ENCODE assay signal across 8 cellular contexts in the genomic region with DNA sequence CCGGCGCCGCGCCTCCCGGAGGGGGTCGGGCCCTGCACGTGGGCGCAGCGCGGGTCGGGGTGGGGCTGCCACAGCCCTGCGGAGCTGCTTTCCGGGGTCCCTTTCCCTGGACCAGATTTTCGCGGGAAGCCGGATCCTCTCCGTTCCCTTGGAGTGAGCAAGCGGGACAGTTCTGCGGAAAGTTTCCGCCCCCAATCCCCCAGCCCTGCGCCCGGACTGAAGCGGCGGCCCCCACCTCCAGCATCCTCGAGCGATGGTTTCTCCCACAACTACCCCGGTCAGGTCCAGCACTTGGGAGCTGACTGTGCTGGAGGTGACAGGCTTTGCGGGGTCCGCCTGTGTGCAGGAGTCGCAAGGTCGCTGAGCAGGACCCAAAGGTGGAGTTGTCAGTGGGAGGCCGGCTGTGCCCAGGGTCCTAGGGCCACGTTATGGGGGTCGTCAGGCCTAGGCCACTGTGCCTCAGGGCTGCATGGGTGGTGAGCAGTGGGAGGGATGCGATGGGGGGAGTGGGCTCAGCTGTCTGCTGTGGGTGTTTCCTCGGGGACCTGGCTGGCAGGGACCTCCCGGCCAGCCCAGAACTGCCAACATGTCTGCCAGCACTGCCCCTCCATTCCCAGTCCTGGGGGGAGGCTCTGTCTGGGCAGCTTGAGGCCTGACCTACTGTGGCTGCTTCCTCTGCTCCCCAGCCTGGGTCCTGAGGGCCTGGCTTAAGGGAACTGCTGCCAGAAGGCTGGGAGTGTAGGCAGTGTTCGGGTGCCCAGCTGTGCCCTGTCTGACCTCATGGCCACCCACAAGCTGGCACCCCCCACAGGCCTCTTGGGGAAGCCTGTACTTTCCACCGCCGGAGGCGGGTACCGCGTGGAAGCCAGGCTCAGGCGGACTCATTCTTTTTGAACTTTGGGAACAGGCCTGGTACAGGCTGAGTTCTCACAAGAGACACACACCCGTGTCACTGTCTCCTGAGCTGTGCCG. TPM values are rescaled to one million over a fixed set of nuclear protein-coding genes. Genes with fewer than 3 reads are reported as not detected.
DNase-seq lines count a peak whose midpoint lies in the region; ATAC-seq lines count a peak whose summit lies in the region.

No MANE protein-coding gene starts in this region.

- H3K36me3 Mint-ChIP-seq in activated naive CD4-positive, alpha-beta T cell treated with anti-CD3 and anti-CD28 coated beads for 36 hours (ENCODE audit: low read depth) = peaks cover 8% of the 10 kb centered on the region
- H3K36me3 Mint-ChIP-seq in T-cell = no peaks in the 10 kb centered on the region
- H3K36me3 Mint-ChIP-seq in effector memory CD8-positive, alpha-beta T cell (ENCODE audit: insufficient read depth) = peaks cover 7% of the 10 kb centered on the region

- intact Hi-C loops in activated naive CD4-positive, alpha-beta T cell treated with anti-CD3 and anti-CD28 coated beads for 36 hours (cut with micrococcal nuclease) = loop anchor here (1.0 to 5.0 kb wide), 3 partner anchors 61 to 145 kb away; a partner anchor contains a TSS

- ATAC-seq in HG03066 (IDR thresholded peaks at IDR 0.05; ENCODE audit: low read depth, unreplicated experiment) = peak; percentile 14
- ATAC-seq in T-cell (replicated peaks in 1 of 4) = peak; percentile 6 to 20 (median 6)
- peak; percentile 11 for ATAC-seq in effector memory CD8-positive, alpha-beta T cell (replicated peaks)
- no peak for ATAC-seq in HG03025 (IDR thresholded peaks at IDR 0.05; ENCODE audit: low FRiP score, unreplicated experiment)

- H3K9me3 Mint-ChIP-seq in activated naive CD4-positive, alpha-beta T cell treated with anti-CD3 and anti-CD28 coated beads for 36 hours = no peaks in the 10 kb centered on the region
- H3K9me3 Mint-ChIP-seq in T-cell = no peaks in the 10 kb centered on the region
- no peaks in the 10 kb centered on the region for H3K9me3 Mint-ChIP-seq in effector memory CD8-positive, alpha-beta T cell

- peak overlapping the region; percentile 74 for H3K4me3 Mint-ChIP-seq in activated naive CD4-positive, alpha-beta T cell treated with anti-CD3 and anti-CD28 coated beads for 36 hours
- H3K4me3 Mint-ChIP-seq in T-cell = peak overlapping the region; percentile 68 to 77 (median 72)
- peak overlapping the region; percentile 69 to 75 for H3K4me3 Mint-ChIP-seq in effector memory CD8-positive, alpha-beta T cell

- peak; percentile 22 for DNase-seq in activated naive CD4-positive, alpha-beta T cell treated with anti-CD3 and anti-CD28 coated beads for 36 hours
- DNase-seq in activated naive CD4-positive, alpha-beta T cell treated with anti-CD3 and anti-CD28 coated beads, Interleukin-2, amount 50 U/mL, for 16 hours = no peak
- peak in 3 of 34 experiments; percentile 11 to 39 (median 26) for DNase-seq in T-cell
- peak in 1 of 3 experiments; percentile 6 for DNase-seq in effector memory CD8-positive, alpha-beta T cell
- DNase-seq in lung microvascular endothelial cell (ENCODE audit: low read depth in 2 of 2) = peak; percentile 22 to 35

- POLR2A ChIA-PET in T-cell (lab: Charles Lee) = no interaction called here

- no peak overlapping the region for H3K27ac Mint-ChIP-seq in activated naive CD4-positive, alpha-beta T cell treated with anti-CD3 and anti-CD28 coated beads for 36 hours
- peak overlapping the region in 1 of 2 donors; percentile 6 for H3K27ac Mint-ChIP-seq in T-cell
- peak overlapping the region in 1 of 2 donors; percentile 71 for H3K27ac Mint-ChIP-seq in effector memory CD8-positive, alpha-beta T cell

- H3K27ac ChIP-seq in temporal lobe (ENCODE audit: low read depth, low read length) = peak overlapping the region; percentile 92

- CTCF ChIA-PET in activated naive CD4-positive, alpha-beta T cell treated with anti-CD3 and anti-CD28 coated beads for 36 hours (lab: Charles Lee) = interaction anchor here (1.0 to 3.7 kb wide), 4 partner anchors 37 to 125 kb away, joined by 3 to 19 read pairs (median 4); no protein-coding TSS in a partner anchor
- CTCF ChIA-PET in T-cell (lab: Charles Lee) = interaction anchor here in 1 of 2 donors (1.2 to 1.4 kb wide), 2 partner anchors 44 to 87 kb away, joined by 3 to 4 read pairs; a partner anchor contains a TSS

- peaks cover 30% of the 10 kb centered on the region for H3K4me1 Mint-ChIP-seq in activated naive CD4-positive, alpha-beta T cell treated with anti-CD3 and anti-CD28 coated beads for 36 hours (ENCODE audit: low read depth)
- H3K4me1 Mint-ChIP-seq in T-cell = peaks cover 22 to 39% (median 26%) of the 10 kb centered on the region in 3 donors
- peaks cover 23 to 28% of the 10 kb centered on the region in 2 donors for H3K4me1 Mint-ChIP-seq in effector memory CD8-positive, alpha-beta T cell (ENCODE audit: low read depth in 2 of 2)

- H3K27me3 Mint-ChIP-seq in activated naive CD4-positive, alpha-beta T cell treated with anti-CD3 and anti-CD28 coated beads for 36 hours (ENCODE audit: low read depth) = no peaks in the 10 kb centered on the region
- H3K27me3 Mint-ChIP-seq in T-cell = no peaks in the 10 kb centered on the region
- H3K27me3 Mint-ChIP-seq in effector memory CD8-positive, alpha-beta T cell = no peaks in the 10 kb centered on the region

RNA-seq across cellular contexts. Expression of a gene that starts 0.7 kb away (rescaled TPM):
- 1 to 10 TPM; 7.6 to 8.0 TPM for total RNA-seq in activated naive CD4-positive, alpha-beta T cell treated with anti-CD3 and anti-CD28 coated beads for 36 hours
- total RNA-seq in T-cell (1 to 10 TPM; 2.6 to 4.8 (median 3.6) TPM), lung microvascular endothelial cell (12.9 and 14.7 TPM in 2 replicates), temporal lobe (9.1 TPM)

RNA-seq across cellular contexts. Expression of a gene that starts 52.4 kb away (rescaled TPM):
- total RNA-seq in activated naive CD4-positive, alpha-beta T cell treated with anti-CD3 and anti-CD28 coated beads for 36 hours = 10 to 100 TPM; 34.9 to 39.5 TPM
- total RNA-seq in T-cell = 10 to 100 TPM; 12.4 to 23.7 (median 19.8) TPM
- 4.4 and 10.5 TPM in 2 replicates for total RNA-seq in lung microvascular endothelial cell
- 3.0 TPM for total RNA-seq in temporal lobe
